8 cellular contexts compared by ENCODE assay signal in genomic region chr3:138114431-138114918, GRCh38. TPM values are rescaled to one million over a fixed set of nuclear protein-coding genes. Genes with fewer than 3 reads are reported as not detected.
A peak's percentile ranks its signal among the peaks of the same experiment; 100 is the strongest.
DNase-seq lines count a peak whose midpoint lies in the region; ATAC-seq and TF ChIP-seq lines count a peak whose summit lies in the region.

No MANE protein-coding gene starts in this region.

- H3K9me3 Mint-ChIP-seq in activated naive CD4-positive, alpha-beta T cell treated with anti-CD3 and anti-CD28 coated beads, Interleukin-2, amount 10 ng/mL, durations not matched to agents 7 days and 5 days: no peaks in the 10 kb centered on the region

- no peaks in the 10 kb centered on the region for H3K27me3 ChIP-seq in ascending aorta

- no peak for DNase-seq in activated naive CD4-positive, alpha-beta T cell treated with anti-CD3 and anti-CD28 coated beads, Interleukin-2, amount 10 ng/mL, durations not matched to agents 7 days and 5 days
- no peak for DNase-seq in activated naive CD4-positive, alpha-beta T cell treated with Interleukin-2 at 50 U/mL for 16 hours
- DNase-seq in ascending aorta (ENCODE audit: low spot score in 2 of 2): no peak
- DNase-seq in iris pigment epithelial cell (ENCODE audit: low read depth): peak; percentile 37
- DNase-seq in substantia nigra (lab: John Stamatoyannopoulos, UW): peak in 2 of 49 donors; percentile 3 to 34
- no peak for DNase-seq in stimulated activated CD4-positive, alpha-beta T cell treated with anti-CD3 and anti-CD28 coated beads, Interleukin-15, amount 100 ng/mL, for 24 hours
- no peak for DNase-seq in pons (ENCODE audit: low spot score)

- H3K9me3 ChIP-seq in ascending aorta: no peaks in the 10 kb centered on the region

- H3K27ac ChIP-seq in ascending aorta (peak overlapping the region; percentile 92 to 97), substantia nigra (ENCODE audit: low read depth, low read length, poor library complexity, severe bottlenecking) (peak overlapping the region; percentile 42)

- H3K4me3 ChIP-seq in ascending aorta: peak overlapping the region; percentile 75 to 95

- CTCF ChIA-PET in activated naive CD4-positive, alpha-beta T cell treated with anti-CD3 and anti-CD28 coated beads, Interleukin-2, amount 10 ng/mL, durations not matched to agents 7 days and 5 days (lab: Charles Lee): interaction anchor here (1.3 to 6.2 kb wide), 2 partner anchors 45 kb away, joined by 5 to 248 read pairs; no protein-coding TSS in a partner anchor

- H3K4me3 Mint-ChIP-seq in activated naive CD4-positive, alpha-beta T cell treated with anti-CD3 and anti-CD28 coated beads, Interleukin-2, amount 10 ng/mL, durations not matched to agents 7 days and 5 days: peak overlapping the region; percentile 69

- intact Hi-C loops in ascending aorta (cut with DNase I): loop anchor here (10.0 kb wide), 2 partner anchors 720 to 810 kb away; partner anchors contain the start of gene PIK3CB

- H3K27ac Mint-ChIP-seq in activated naive CD4-positive, alpha-beta T cell treated with anti-CD3 and anti-CD28 coated beads, Interleukin-2, amount 10 ng/mL, durations not matched to agents 7 days and 5 days: no peak overlapping the region

- H3K36me3 Mint-ChIP-seq in activated naive CD4-positive, alpha-beta T cell treated with anti-CD3 and anti-CD28 coated beads, Interleukin-2, amount 10 ng/mL, durations not matched to agents 7 days and 5 days: no peaks in the 10 kb centered on the region

- peaks cover 5 to 7% of the 10 kb centered on the region in 2 donors for H3K36me3 ChIP-seq in ascending aorta

- peaks cover 68% of the 10 kb centered on the region for H3K27me3 Mint-ChIP-seq in activated naive CD4-positive, alpha-beta T cell treated with anti-CD3 and anti-CD28 coated beads, Interleukin-2, amount 10 ng/mL, durations not matched to agents 7 days and 5 days

- no peak for TF ChIP-seq CTCF in ascending aorta (IDR thresholded peaks at IDR 0.05)

- H3K4me1 Mint-ChIP-seq in activated naive CD4-positive, alpha-beta T cell treated with anti-CD3 and anti-CD28 coated beads, Interleukin-2, amount 10 ng/mL, durations not matched to agents 7 days and 5 days: peaks cover 7% of the 10 kb centered on the region

- no peak for ATAC-seq in HG03175 (IDR thresholded peaks at IDR 0.05; ENCODE audit: unreplicated experiment)

- peaks cover 0 to 10% of the 10 kb centered on the region in 2 donors for H3K4me1 ChIP-seq in ascending aorta

RNA-seq across cellular contexts. Expression of gene DZIP1L, which starts 0.9 kb away (rescaled TPM):
- total RNA-seq in ascending aorta: 23.1 TPM

RNA-seq across cellular contexts. Expression of gene A4GNT, which starts 17.7 kb away (rescaled TPM):
- total RNA-seq in ascending aorta: not detected
